In genomic region chr5:6713274-6714181, GRCh38 we compare ENCODE assay signal across 8 cellular contexts. TPM values are rescaled to one million over a fixed set of nuclear protein-coding genes. Genes with fewer than 3 reads are reported as not detected.
DNase-seq lines count a peak whose midpoint lies in the region; ATAC-seq and TF ChIP-seq lines count a peak whose summit lies in the region.

TENT4A (plus strand) TSS chr5:6713432; CDS start chr5:6713984, 552 bp downstream.

- DNase-seq in NCI-H2227 (lab: John Stamatoyannopoulos, UW; ENCODE audit: unreplicated experiment) = peak; percentile 75
- DNase-seq in NCI-H2227 treated with DMSO at 0.1 percent for 48 hours (lab: John Stamatoyannopoulos, UW) = no peak
- peak; percentile 18 for DNase-seq in RPMI8226
- DNase-seq in choroid plexus epithelial cell (ENCODE audit: low read depth) = no peak
- DNase-seq in left lung = peak; percentile 59 to 90

- no peaks in the 10 kb centered on the region for H3K36me3 ChIP-seq in left lung
- H3K36me3 ChIP-seq in subcutaneous abdominal adipose tissue (ENCODE audit: control insufficient read depth in 5 of 5, insufficient read depth in 5 of 5, low read length in 5 of 5) = peaks cover 0 to 4% (median 0%) of the 10 kb centered on the region in 5 donors

- ATAC-seq in HG02623 (IDR thresholded peaks at IDR 0.05; ENCODE audit: unreplicated experiment) (peak; percentile 22), left lung (no peak), HG02870 (IDR thresholded peaks at IDR 0.05; ENCODE audit: unreplicated experiment) (no peak)

- H3K27ac ChIP-seq in left lung = peak within 1 kb of the TSS; percentile 95 to 98
- peak within 1 kb of the TSS; percentile 97 for H3K27ac ChIP-seq in subcutaneous abdominal adipose tissue (ENCODE audit: low read depth, low read length)

- intact Hi-C loops in left lung (cut with DNase I) = no loop called here

- H3K4me3 ChIP-seq in choroid plexus epithelial cell (ENCODE audit: low read depth, low read length) (peak within 1 kb of the TSS; percentile 80), left lung (peak within 1 kb of the TSS; percentile 80 to 83), subcutaneous abdominal adipose tissue (ENCODE audit: low read depth in 1 of 5, low read length in 5 of 5) (peak within 1 kb of the TSS in 4 of 5 donors; percentile 79 to 85 (median 81))

- H3K9ac ChIP-seq in subcutaneous abdominal adipose tissue (ENCODE audit: low read length in 5 of 5) = peak within 1 kb of the TSS; percentile 48 to 95 (median 85)

- TF ChIP-seq CTCF in choroid plexus epithelial cell (conservative IDR thresholded peaks at IDR 0.05; ENCODE audit: low read depth, low read length) (no peak), left lung (IDR thresholded peaks at IDR 0.05) (no peak)

- no peaks in the 10 kb centered on the region for H3K27me3 ChIP-seq in left lung
- H3K27me3 ChIP-seq in subcutaneous abdominal adipose tissue (ENCODE audit: control insufficient read depth in 5 of 5, insufficient read depth in 4 of 5, low read length in 5 of 5) = no peaks in the 10 kb centered on the region

- H3K9me3 ChIP-seq in left lung (no peaks in the 10 kb centered on the region), subcutaneous abdominal adipose tissue (ENCODE audit: control insufficient read depth in 5 of 5, low read length in 5 of 5) (no peaks in the 10 kb centered on the region)

- H3K4me1 ChIP-seq in left lung (peaks cover 20 to 47% of the 10 kb centered on the region in 2 donors), subcutaneous abdominal adipose tissue (ENCODE audit: control insufficient read depth in 5 of 5, insufficient read depth in 5 of 5, low read length in 5 of 5) (peaks cover 23 to 52% (median 47%) of the 10 kb centered on the region in 5 donors)

RNA-seq across cellular contexts. Expression of gene TENT4A, which starts in this region (rescaled TPM):
- total RNA-seq in left lung = 10 to 100 TPM; 17.1 to 23.3 TPM

Comparison
In these comparisons a context has a peak if more than half of its experiments do, and no peak if none do; other contexts are left out.
1. DNase-seq: peak in NCI-H2227 (single experiment), RPMI8226 (single experiment) and left lung (2 of 2); none in NCI-H2227 treated with DMSO at 0.1 percent for 48 hours (single experiment) and choroid plexus epithelial cell (single experiment).
2. Peak in every context shown above with its lines, with median percentiles within 50 percentile points of each other: H3K4me3 ChIP-seq.